ENCODE assay signal across 1 cellular context in the genomic region with DNA sequence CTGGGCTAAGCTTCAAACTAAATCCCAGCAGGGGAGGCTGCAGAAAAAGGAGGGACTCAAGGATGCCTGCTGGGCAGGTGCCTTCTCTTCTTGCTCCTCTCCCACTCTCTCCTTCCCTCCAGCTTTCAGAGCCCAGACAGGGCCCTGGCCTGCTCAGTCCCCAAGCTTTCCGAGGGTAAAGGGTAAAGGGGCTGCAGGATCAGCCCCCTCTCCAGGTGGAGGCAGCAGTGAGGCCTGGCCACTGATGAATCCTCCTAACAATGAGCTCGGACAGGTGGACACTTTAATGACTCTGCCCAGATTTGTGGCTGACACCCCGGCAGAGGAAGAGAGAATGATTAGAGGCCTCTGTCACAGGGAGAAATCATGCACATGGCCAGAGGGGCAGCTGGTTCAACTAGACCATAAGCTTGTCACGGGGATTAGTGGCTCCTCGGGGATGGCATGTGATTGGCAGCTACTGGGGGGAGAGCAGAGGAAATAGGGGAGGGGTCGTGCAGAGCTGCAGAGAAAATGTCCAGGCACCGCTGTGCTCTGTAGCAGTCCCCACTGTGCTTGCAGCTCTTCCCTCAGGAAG.
TF ChIP-seq lines count a peak whose summit lies in the region.

No MANE protein-coding gene starts in this region.

TF ChIP-seq in SK-N-SH treated with all-trans-retinoic acid at 6 μM for 48 hours, 23 proteins besides CTCF, POLR2A, EP300 and RAD21 (continued from another document):
- no peak for TF ChIP-seq ARNTL (CRISPR knock-in tag; IDR thresholded peaks at IDR 0.05; ENCODE audit: borderline replicate concordance, low read depth)
- no peak for TF ChIP-seq ZNF8 (CRISPR knock-in tag; IDR thresholded peaks at IDR 0.05)
- no peak for TF ChIP-seq ESRRG (CRISPR knock-in tag; IDR thresholded peaks at IDR 0.05)
- TF ChIP-seq OSR1 (CRISPR knock-in tag; IDR thresholded peaks at IDR 0.05): no peak
- TF ChIP-seq SNAI2 (CRISPR knock-in tag; IDR thresholded peaks at IDR 0.05): no peak
- TF ChIP-seq ZNF565 (CRISPR knock-in tag; conservative IDR thresholded peaks at IDR 0.05; ENCODE audit: low read depth): no peak
- TF ChIP-seq TOX (CRISPR knock-in tag; IDR thresholded peaks at IDR 0.05; ENCODE audit: borderline replicate concordance): no peak
